ENCODE assay signal across 8 cellular contexts in genomic region chr12:132638541-132639408, GRCh38. TPM values are rescaled to one million over a fixed set of nuclear protein-coding genes. Genes with fewer than 3 reads are reported as not detected.
DNase-seq lines count a peak whose midpoint lies in the region; ATAC-seq and TF ChIP-seq lines count a peak whose summit lies in the region.
"Had no signal": no experiment of that assay in that cellular context is flagged by ENCODE, and none has a peak within 500 bp of the region (broad histone marks: within the 10 kb centered on the region; RNA-seq: fewer than 3 reads in every experiment).

No MANE protein-coding gene starts in this region.

- peak; percentile 58 for DNase-seq in GM04503 (ENCODE audit: low read depth)
- no peak for DNase-seq in LNCaP clone FGC (ENCODE audit: low read depth)
- no peak for DNase-seq in left lobe of liver (ENCODE audit: low spot score)
- DNase-seq in stimulated activated effector memory CD8-positive, alpha-beta T cell treated with anti-CD3 and anti-CD28 coated beads, Interleukin-12 subunit alpha, Interleukin-12 subunit beta, amount 100 ng/mL, for 72 hours (ENCODE audit: low spot score in 2 of 2) = no peak
- no peak for DNase-seq in effector memory CD4-positive, alpha-beta T cell

- H3K27me3 ChIP-seq in effector memory CD4-positive, alpha-beta T cell (replicated peaks; ENCODE audit: control insufficient read depth, insufficient read depth, low read length, poor library complexity, severe bottlenecking) = no peaks in the 10 kb centered on the region

- no peak overlapping the region for H3K27ac ChIP-seq in effector memory CD4-positive, alpha-beta T cell (ENCODE audit: insufficient read depth, low read length, poor library complexity, severe bottlenecking)

- ATAC-seq in left lobe of liver (peak; percentile 84), GM18909 (IDR thresholded peaks at IDR 0.05; ENCODE audit: poor library complexity, unreplicated experiment) (no peak)
- ATAC-seq in stimulated activated effector memory CD8-positive, alpha-beta T cell treated with anti-CD3 and anti-CD28 coated beads, Interleukin-12 subunit alpha, Interleukin-12 subunit beta, amount 100 ng/mL, for 72 hours = no peak

- peaks cover 65% of the 10 kb centered on the region for H3K36me3 ChIP-seq in effector memory CD4-positive, alpha-beta T cell (ENCODE audit: control insufficient read depth, insufficient read depth, low read length)

- H3K4me1 Mint-ChIP-seq in brain = peaks cover 17% of the 10 kb centered on the region
- H3K4me1 Mint-ChIP-seq in stimulated activated effector memory CD8-positive, alpha-beta T cell treated with anti-CD3 and anti-CD28 coated beads, Interleukin-12 subunit alpha, Interleukin-12 subunit beta, amount 100 ng/mL, for 72 hours = peaks cover 14% of the 10 kb centered on the region

- H3K4me1 ChIP-seq in effector memory CD4-positive, alpha-beta T cell (ENCODE audit: control insufficient read depth, insufficient read depth, low read length, poor library complexity, severe bottlenecking) = no peaks in the 10 kb centered on the region

- no peaks in the 10 kb centered on the region for H3K27me3 Mint-ChIP-seq in brain

- TF ChIP-seq CTCF in LNCaP clone FGC (IDR thresholded peaks at IDR 0.05; ENCODE audit: control insufficient read depth, extremely low read depth, insufficient read depth) (peak; percentile 96), brain (conservative IDR thresholded peaks at IDR 0.05) (peak; percentile 62 to 84)

- H3K4me3 ChIP-seq in LNCaP clone FGC (ENCODE audit: low read depth, low read length) = no peak overlapping the region
- no peak overlapping the region for H3K4me3 ChIP-seq in effector memory CD4-positive, alpha-beta T cell (ENCODE audit: insufficient read depth, low read depth, low read length, poor library complexity, severe bottlenecking)

- no peak overlapping the region for H3K4me3 Mint-ChIP-seq in brain
- H3K4me3 Mint-ChIP-seq in stimulated activated effector memory CD8-positive, alpha-beta T cell treated with anti-CD3 and anti-CD28 coated beads, Interleukin-12 subunit alpha, Interleukin-12 subunit beta, amount 100 ng/mL, for 72 hours = no peak overlapping the region

- H3K9me3 ChIP-seq in effector memory CD4-positive, alpha-beta T cell (ENCODE audit: control insufficient read depth, low read length) = no peaks in the 10 kb centered on the region

- peaks cover 66% of the 10 kb centered on the region for H3K36me3 Mint-ChIP-seq in brain
- H3K36me3 Mint-ChIP-seq in stimulated activated effector memory CD8-positive, alpha-beta T cell treated with anti-CD3 and anti-CD28 coated beads, Interleukin-12 subunit alpha, Interleukin-12 subunit beta, amount 100 ng/mL, for 72 hours = peaks cover 82% of the 10 kb centered on the region

- H3K27ac Mint-ChIP-seq in brain = peak overlapping the region in 3 of 5 experiments; percentile 31 to 86 (median 31)
- H3K27ac Mint-ChIP-seq in stimulated activated effector memory CD8-positive, alpha-beta T cell treated with anti-CD3 and anti-CD28 coated beads, Interleukin-12 subunit alpha, Interleukin-12 subunit beta, amount 100 ng/mL, for 72 hours = no peak overlapping the region

- no peaks in the 10 kb centered on the region for H3K9me3 Mint-ChIP-seq in brain
- H3K9me3 Mint-ChIP-seq in stimulated activated effector memory CD8-positive, alpha-beta T cell treated with anti-CD3 and anti-CD28 coated beads, Interleukin-12 subunit alpha, Interleukin-12 subunit beta, amount 100 ng/mL, for 72 hours = no peaks in the 10 kb centered on the region

RNA-seq across cellular contexts. Expression of gene P2RX2, which starts 20.2 kb away (rescaled TPM):
- not detected for polyA plus RNA-seq in brain (ENCODE audit: insufficient read depth, low read depth, low replicate concordance)
- not detected for total RNA-seq in left lobe of liver
- total RNA-seq: activated CD8-positive, alpha-beta memory T cell treated with anti-CD3 and anti-CD28 coated beads for 36 hours had no signal

RNA-seq across cellular contexts. Expression of gene LRCOL1, which starts 28.4 kb away (rescaled TPM):
- 0.46 TPM for polyA plus RNA-seq in brain (ENCODE audit: insufficient read depth, low read depth, low replicate concordance)
- 9.2 TPM for total RNA-seq in left lobe of liver
- total RNA-seq: activated CD8-positive, alpha-beta memory T cell treated with anti-CD3 and anti-CD28 coated beads for 36 hours had no signal

RNA-seq across cellular contexts. Expression of gene POLE, which starts 48.4 kb away (rescaled TPM):
- polyA plus RNA-seq in brain (ENCODE audit: insufficient read depth, low read depth, low replicate concordance) = 21.6 TPM
- 29.3 TPM for total RNA-seq in left lobe of liver

RNA-seq across cellular contexts. Expression of gene PXMP2, which starts 48.6 kb away (rescaled TPM):
- polyA plus RNA-seq in brain (ENCODE audit: insufficient read depth, low read depth, low replicate concordance) = 66.0 TPM
- 225 TPM for total RNA-seq in left lobe of liver
